In the genomic region with DNA sequence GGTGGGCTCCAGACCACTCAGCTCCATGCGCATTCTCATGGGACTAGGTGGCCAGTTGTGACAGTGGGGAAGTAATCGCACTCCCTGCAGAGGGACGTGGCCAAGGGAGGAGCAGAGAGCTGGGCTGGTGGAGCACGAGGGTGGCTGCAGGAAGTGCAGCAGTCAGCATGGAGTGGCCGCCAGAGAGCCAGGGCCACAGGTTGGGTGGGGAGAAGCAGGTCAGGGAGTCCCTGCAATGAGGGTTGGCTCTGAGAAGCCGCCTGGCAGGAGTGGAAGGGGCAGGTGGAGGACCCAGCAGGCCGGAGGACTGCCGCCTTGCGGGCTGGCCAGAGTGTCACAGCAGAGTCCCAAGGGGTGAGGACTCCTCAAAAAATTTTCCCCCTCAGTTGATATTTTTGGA, we compare ENCODE assay signal across 16 cellular contexts. TPM values are rescaled to one million over a fixed set of nuclear protein-coding genes. Genes with fewer than 3 reads are reported as not detected.
DNase-seq lines count a peak whose midpoint lies in the region; ATAC-seq and TF ChIP-seq lines count a peak whose summit lies in the region.
"Had no signal": no experiment of that assay in that cellular context is flagged by ENCODE, and none has a peak within 500 bp of the region (broad histone marks: within the 10 kb centered on the region; RNA-seq: fewer than 3 reads in every experiment).

No MANE protein-coding gene starts in this region.

- H3K9me3 Mint-ChIP-seq in chondrocyte (ENCODE audit: low read depth): peaks cover 7% of the 10 kb centered on the region
- peaks cover 0 to 12% (median 0%) of the 10 kb centered on the region in 8 donors for H3K9me3 Mint-ChIP-seq in CD4-positive, alpha-beta memory T cell

- peaks cover 0 to 11% (median 0%) of the 10 kb centered on the region in 3 donors for H3K4me1 ChIP-seq in gastroesophageal sphincter
- peaks cover 12% of the 10 kb centered on the region for H3K4me1 ChIP-seq in mesenchymal stem cell (ENCODE audit: control insufficient read depth, insufficient read depth, low read depth, low read length)
- H3K4me1 ChIP-seq in neuronal stem cell (ENCODE audit: control insufficient read depth in 2 of 2, insufficient read depth in 1 of 2, low read depth in 1 of 2, low read length in 2 of 2): peaks cover 7 to 14% of the 10 kb centered on the region in 2 donors
- no peaks in the 10 kb centered on the region for H3K4me1 ChIP-seq in CD4-positive, alpha-beta memory T cell (ENCODE audit: insufficient read depth, low read length)
- H3K4me1 ChIP-seq: BE2C had no signal

- no peak overlapping the region for H3K4me2 ChIP-seq in mesenchymal stem cell (ENCODE audit: low read length, poor library complexity, severe bottlenecking)
- H3K4me2 ChIP-seq in neuronal stem cell (ENCODE audit: insufficient read depth, low read length, poor library complexity, severe bottlenecking): no peak overlapping the region
- H3K4me2 ChIP-seq: KMS-11 had no signal

- H3K4ac ChIP-seq in mesenchymal stem cell (ENCODE audit: low read depth in 1 of 2, low read length in 2 of 2): no peak overlapping the region
- H3K4ac ChIP-seq in neuronal stem cell (ENCODE audit: low read length): no peak overlapping the region

- no peak for TF ChIP-seq CTCF in chondrocyte (IDR thresholded peaks at IDR 0.05)
- TF ChIP-seq CTCF in gastroesophageal sphincter (IDR thresholded peaks at IDR 0.05): no peak

- H3K18ac ChIP-seq in mesenchymal stem cell (ENCODE audit: low read depth in 1 of 2, low read length in 2 of 2) (no peak overlapping the region), neuronal stem cell (ENCODE audit: low read length) (peak overlapping the region; percentile 89)

- H3K9me3 ChIP-seq in gastroesophageal sphincter (peaks cover 0 to 4% (median 0%) of the 10 kb centered on the region in 3 donors), mesenchymal stem cell (ENCODE audit: control insufficient read depth, low read length) (peaks cover 8% of the 10 kb centered on the region), neuronal stem cell (replicated peaks in 1 of 2; ENCODE audit: control insufficient read depth in 2 of 2, insufficient read depth in 1 of 2, low read depth in 1 of 2, low read length in 2 of 2) (peaks cover 4 to 10% of the 10 kb centered on the region in 2 donors)
- no peaks in the 10 kb centered on the region for H3K9me3 ChIP-seq in CD4-positive, alpha-beta memory T cell (ENCODE audit: control insufficient read depth in 1 of 2, low read length in 2 of 2)
- H3K9me3 ChIP-seq: BE2C had no signal

- peak overlapping the region; percentile 1 for H4K8ac ChIP-seq in mesenchymal stem cell (ENCODE audit: low read length)
- peak overlapping the region; percentile 19 for H4K8ac ChIP-seq in neuronal stem cell (ENCODE audit: low read depth, low read length)

- no peak for TF ChIP-seq EP300 in gastroesophageal sphincter (IDR thresholded peaks at IDR 0.05)

- H2BK15ac ChIP-seq in mesenchymal stem cell (ENCODE audit: low read depth, poor library complexity, severe bottlenecking): no peak overlapping the region
- peak overlapping the region; percentile 66 for H2BK15ac ChIP-seq in neuronal stem cell (ENCODE audit: low read length)

- H3K4me3 Mint-ChIP-seq in chondrocyte (ENCODE audit: unreplicated experiment): no peak overlapping the region
- H3K4me3 Mint-ChIP-seq in CD4-positive, alpha-beta memory T cell: no peak overlapping the region
- H3K4me3 Mint-ChIP-seq: CD4-positive, CD25-positive, alpha-beta regulatory T cell; H9 had no signal

- no peak overlapping the region for H3K27ac Mint-ChIP-seq in chondrocyte (ENCODE audit: unreplicated experiment)
- no peak overlapping the region for H3K27ac Mint-ChIP-seq in CD4-positive, alpha-beta memory T cell
- H3K27ac Mint-ChIP-seq: CD4-positive, CD25-positive, alpha-beta regulatory T cell; H9 had no signal

- ATAC-seq in gastroesophageal sphincter (peak; percentile 52), HG03095 (IDR thresholded peaks at IDR 0.05; ENCODE audit: unreplicated experiment) (no peak)

- H2AK5ac ChIP-seq in mesenchymal stem cell (ENCODE audit: low read length, severe bottlenecking): no peak overlapping the region
- H2AK5ac ChIP-seq in neuronal stem cell (ENCODE audit: low read depth, low read length): peak overlapping the region; percentile 95

- no peak overlapping the region for H3K9ac ChIP-seq in mesenchymal stem cell (ENCODE audit: low read length)
- H3K9ac ChIP-seq in neuronal stem cell (ENCODE audit: low read depth, low read length, poor library complexity): peak overlapping the region; percentile 6
- H3K9ac ChIP-seq: KMS-11 had no signal

- H3K14ac ChIP-seq in mesenchymal stem cell (ENCODE audit: low read length in 2 of 2) (peak overlapping the region in 1 of 2 experiments; percentile 11), neuronal stem cell (ENCODE audit: low read length) (peak overlapping the region; percentile 9)

- peaks cover 23% of the 10 kb centered on the region for H3K4me1 Mint-ChIP-seq in chondrocyte (ENCODE audit: low read depth)
- H3K4me1 Mint-ChIP-seq in CD4-positive, alpha-beta memory T cell: no peaks in the 10 kb centered on the region

- no peak overlapping the region for H2BK12ac ChIP-seq in mesenchymal stem cell (ENCODE audit: low read length in 2 of 2)
- no peak overlapping the region for H2BK12ac ChIP-seq in neuronal stem cell (ENCODE audit: low read length)

- peaks cover 3% of the 10 kb centered on the region for H3K36me3 Mint-ChIP-seq in chondrocyte (ENCODE audit: low read depth)
- no peaks in the 10 kb centered on the region for H3K36me3 Mint-ChIP-seq in CD4-positive, alpha-beta memory T cell
- H3K36me3 Mint-ChIP-seq: CD4-positive, CD25-positive, alpha-beta regulatory T cell had no signal

- H4K91ac ChIP-seq in mesenchymal stem cell (ENCODE audit: low read length) (peak overlapping the region; percentile 14), neuronal stem cell (ENCODE audit: low read depth, low read length, poor library complexity) (peak overlapping the region; percentile 80)

- H3K23ac ChIP-seq in mesenchymal stem cell (ENCODE audit: low read length in 2 of 2): peak overlapping the region in 1 of 2 experiments; percentile 9
- H3K23ac ChIP-seq in neuronal stem cell (ENCODE audit: low read depth, low read length, poor library complexity): peak overlapping the region; percentile 16

- no peak overlapping the region for H2BK120ac ChIP-seq in mesenchymal stem cell (ENCODE audit: low read depth, low read length)
- no peak overlapping the region for H2BK120ac ChIP-seq in neuronal stem cell (ENCODE audit: low read depth, low read length)

- H3K4me3 ChIP-seq in gastroesophageal sphincter (no peak overlapping the region), mesenchymal stem cell (ENCODE audit: insufficient read depth in 1 of 2, low read depth in 1 of 2, low read length in 2 of 2) (no peak overlapping the region), neuronal stem cell (ENCODE audit: low read length in 2 of 2) (peak overlapping the region in 1 of 2 donors; percentile 20)
- H3K4me3 ChIP-seq in CD4-positive, alpha-beta memory T cell (ENCODE audit: low read length in 2 of 2): no peak overlapping the region

- intact Hi-C loops in CD4-positive, alpha-beta memory T cell (cut with micrococcal nuclease): no loop called here

- H2BK5ac ChIP-seq in mesenchymal stem cell (ENCODE audit: low read depth, low read length, poor library complexity, severe bottlenecking) (no peak overlapping the region), neuronal stem cell (ENCODE audit: low read length) (no peak overlapping the region)

- H3K27ac ChIP-seq in gastroesophageal sphincter: no peak overlapping the region
- no peak overlapping the region for H3K27ac ChIP-seq in mesenchymal stem cell (ENCODE audit: low read length, poor library complexity, severe bottlenecking)
- no peak overlapping the region for H3K27ac ChIP-seq in neuronal stem cell (replicated peaks; ENCODE audit: low read length)
- no peak overlapping the region for H3K27ac ChIP-seq in CD4-positive, alpha-beta memory T cell (ENCODE audit: low read depth, low read length)
- H3K27ac ChIP-seq: KMS-11 had no signal

- POLR2A ChIA-PET in CD4-positive, alpha-beta memory T cell (lab: Charles Lee; ENCODE audit: partially characterized antibody): no interaction called here

- 73 to 100% methylated on average over 5 of the region's 9 CpGs for WGBS in gastroesophageal sphincter (ENCODE audit: low coverage in 1 of 2), 2 donors
- 84% methylated on average over 9 of the region's 9 CpGs for WGBS in mesenchymal stem cell
- WGBS in neuronal stem cell (ENCODE audit: extremely low coverage in 2 of 2, insufficient read length in 2 of 2, insufficient replicate concordance in 1 of 2), 2 donors: no CpG with 5 or more reads among the region's 9 CpGs

- H3K27me3 ChIP-seq in gastroesophageal sphincter (peaks cover 13% of the 10 kb centered on the region), mesenchymal stem cell (ENCODE audit: control insufficient read depth in 1 of 2, insufficient read depth in 1 of 2, low read length in 2 of 2) (peaks cover 0 to 57% of the 10 kb centered on the region in 2 experiments), neuronal stem cell (ENCODE audit: control insufficient read depth in 3 of 3, insufficient read depth in 3 of 3, low read depth in 1 of 3, low read length in 3 of 3) (no peaks in the 10 kb centered on the region)
- no peaks in the 10 kb centered on the region for H3K27me3 ChIP-seq in CD4-positive, alpha-beta memory T cell (ENCODE audit: insufficient read depth, low read length)
- H3K27me3 ChIP-seq: BE2C had no signal

- CTCF ChIA-PET in CD4-positive, alpha-beta memory T cell (lab: Charles Lee; ENCODE audit: partially characterized antibody): no interaction called here

- H3K27me3 Mint-ChIP-seq in chondrocyte (ENCODE audit: low read depth): peaks cover 6% of the 10 kb centered on the region
- H3K27me3 Mint-ChIP-seq in CD4-positive, alpha-beta memory T cell: peaks cover 1 to 3% of the 10 kb centered on the region in 2 donors
- H3K27me3 Mint-ChIP-seq: CD4-positive, CD25-positive, alpha-beta regulatory T cell had no signal

- H3K79me1 ChIP-seq in mesenchymal stem cell (replicated peaks; ENCODE audit: low read length, poor library complexity, severe bottlenecking) (no peaks in the 10 kb centered on the region), neuronal stem cell (ENCODE audit: low read depth, low read length) (no peaks in the 10 kb centered on the region)

- DNase-seq in chondrocyte (ENCODE audit: low spot score) (peak; percentile 68), mesenchymal stem cell (no peak), neuronal stem cell (ENCODE audit: low spot score) (no peak), KG1 (lab: John Stamatoyannopoulos, UW) (no peak), Kasumi-1 (lab: John Stamatoyannopoulos, UW) (no peak)
- no peak for DNase-seq in CD4-positive, alpha-beta memory T cell
- DNase-seq: ACHN; BE2C; C1 segment of cervical spinal cord; Caco-2; CD4-positive, CD25-positive, alpha-beta regulatory T cell; GOT3; H9 had no signal

- H3K36me3 ChIP-seq in gastroesophageal sphincter (no peaks in the 10 kb centered on the region), mesenchymal stem cell (ENCODE audit: control insufficient read depth in 1 of 2, insufficient read depth in 2 of 2, low read depth in 1 of 2, low read length in 2 of 2) (no peaks in the 10 kb centered on the region), neuronal stem cell (replicated peaks in 1 of 2; ENCODE audit: control insufficient read depth in 2 of 2, insufficient read depth in 2 of 2, low read length in 2 of 2) (no peaks in the 10 kb centered on the region)
- H3K36me3 ChIP-seq in CD4-positive, alpha-beta memory T cell (ENCODE audit: insufficient read depth, low read length): no peaks in the 10 kb centered on the region
- H3K36me3 ChIP-seq: BE2C had no signal

- no peak for TF ChIP-seq POLR2A in gastroesophageal sphincter (IDR thresholded peaks at IDR 0.05)

- H2AFZ ChIP-seq in mesenchymal stem cell (ENCODE audit: low read depth, low read length) (no peak overlapping the region), neuronal stem cell (ENCODE audit: low read length) (peak overlapping the region; percentile 11)

RNA-seq across cellular contexts. Expression of a gene that starts 26.2 kb away (rescaled TPM):
- total RNA-seq in chondrocyte (not detected in 3 replicates), gastroesophageal sphincter (not detected)
- polyA plus RNA-seq in mesenchymal stem cell (2013, experiment 1 of 2): not detected
- not detected for polyA plus RNA-seq in mesenchymal stem cell (2013, experiment 2 of 2)
- polyA plus RNA-seq in neuronal stem cell (2013, experiment 1 of 2): 0.06 TPM
- 0.03 TPM for polyA plus RNA-seq in neuronal stem cell (2013, experiment 2 of 2)
- not detected for total RNA-seq in CD4-positive, alpha-beta memory T cell
- polyA plus RNA-seq in CD4-positive, alpha-beta memory T cell: not detected
- total RNA-seq: Caco-2; CD4-positive, CD25-positive, alpha-beta regulatory T cell; H9 had no signal
- polyA plus RNA-seq: CD4-positive, CD25-positive, alpha-beta regulatory T cell had no signal

RNA-seq across cellular contexts. Expression of a gene that starts 26.3 kb away (rescaled TPM):
- total RNA-seq in chondrocyte (not detected in 3 replicates), gastroesophageal sphincter (under 1 TPM in 3 of 4 donors, not detected in 1; 0.27 to 0.78 (median 0.42) TPM)
- polyA plus RNA-seq in mesenchymal stem cell (2013, experiment 1 of 2): not detected
- polyA plus RNA-seq in mesenchymal stem cell (2013, experiment 2 of 2): not detected
- 0.03 TPM for polyA plus RNA-seq in neuronal stem cell (2013, experiment 1 of 2)
- not detected for polyA plus RNA-seq in neuronal stem cell (2013, experiment 2 of 2)
- total RNA-seq in CD4-positive, alpha-beta memory T cell: not detected
- polyA plus RNA-seq in CD4-positive, alpha-beta memory T cell: not detected
- total RNA-seq: Caco-2; CD4-positive, CD25-positive, alpha-beta regulatory T cell; H9 had no signal
- polyA plus RNA-seq: CD4-positive, CD25-positive, alpha-beta regulatory T cell had no signal

RNA-seq across cellular contexts. Expression of a gene that starts 45.6 kb away (rescaled TPM):
- total RNA-seq in chondrocyte: 15.2 to 16.3 TPM (median 15.5 TPM) in 3 replicates
- total RNA-seq in gastroesophageal sphincter: 10 to 100 TPM; 15.8 to 34.4 (median 26.7) TPM
- polyA plus RNA-seq in mesenchymal stem cell (2013, experiment 1 of 2): 11.3 TPM
- polyA plus RNA-seq in mesenchymal stem cell (2013, experiment 2 of 2): 10.9 TPM
- polyA plus RNA-seq in neuronal stem cell (2013, experiment 1 of 2): 20.7 TPM
- 20.1 TPM for polyA plus RNA-seq in neuronal stem cell (2013, experiment 2 of 2)
- 10 to 100 TPM; 54.4 to 62.5 TPM for total RNA-seq in CD4-positive, alpha-beta memory T cell
- 10 to 100 TPM; 39.9 to 47.7 TPM for polyA plus RNA-seq in CD4-positive, alpha-beta memory T cell
